ENCODE assay signal across 1 cellular context in genomic region chr2:195531754-195532153, GRCh38.
TF ChIP-seq lines count a peak whose summit lies in the region.

No MANE protein-coding gene starts in this region.

TF ChIP-seq in WTC11, 78 proteins besides CTCF, POLR2A, EP300 and RAD21 (continued from another document):
- TF ChIP-seq, protein P1, sequence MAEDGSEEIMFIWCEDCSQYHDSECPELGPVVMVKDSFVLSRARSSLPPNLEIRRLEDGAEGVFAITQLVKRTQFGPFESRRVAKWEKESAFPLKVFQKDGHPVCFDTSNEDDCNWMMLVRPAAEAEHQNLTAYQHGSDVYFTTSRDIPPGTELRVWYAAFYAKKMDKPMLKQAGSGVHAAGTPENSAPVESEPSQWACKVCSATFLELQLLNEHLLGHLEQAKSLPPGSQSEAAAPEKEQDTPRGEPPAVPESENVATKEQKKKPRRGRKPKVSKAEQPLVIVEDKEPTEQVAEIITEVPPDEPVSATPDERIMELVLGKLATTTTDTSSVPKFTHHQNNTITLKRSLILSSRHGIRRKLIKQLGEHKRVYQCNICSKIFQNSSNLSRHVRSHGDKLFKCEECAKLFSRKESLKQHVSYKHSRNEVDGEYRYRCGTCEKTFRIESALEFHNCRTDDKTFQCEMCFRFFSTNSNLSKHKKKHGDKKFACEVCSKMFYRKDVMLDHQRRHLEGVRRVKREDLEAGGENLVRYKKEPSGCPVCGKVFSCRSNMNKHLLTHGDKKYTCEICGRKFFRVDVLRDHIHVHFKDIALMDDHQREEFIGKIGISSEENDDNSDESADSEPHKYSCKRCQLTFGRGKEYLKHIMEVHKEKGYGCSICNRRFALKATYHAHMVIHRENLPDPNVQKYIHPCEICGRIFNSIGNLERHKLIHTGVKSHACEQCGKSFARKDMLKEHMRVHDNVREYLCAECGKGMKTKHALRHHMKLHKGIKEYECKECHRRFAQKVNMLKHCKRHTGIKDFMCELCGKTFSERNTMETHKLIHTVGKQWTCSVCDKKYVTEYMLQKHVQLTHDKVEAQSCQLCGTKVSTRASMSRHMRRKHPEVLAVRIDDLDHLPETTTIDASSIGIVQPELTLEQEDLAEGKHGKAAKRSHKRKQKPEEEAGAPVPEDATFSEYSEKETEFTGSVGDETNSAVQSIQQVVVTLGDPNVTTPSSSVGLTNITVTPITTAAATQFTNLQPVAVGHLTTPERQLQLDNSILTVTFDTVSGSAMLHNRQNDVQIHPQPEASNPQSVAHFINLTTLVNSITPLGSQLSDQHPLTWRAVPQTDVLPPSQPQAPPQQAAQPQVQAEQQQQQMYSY (CRISPR knock-in tag; IDR thresholded peaks at IDR 0.05), result no peak
- TF ChIP-seq ETV6 (CRISPR knock-in tag; IDR thresholded peaks at IDR 0.05) (no peak), ZNF425 (CRISPR knock-in tag; conservative IDR thresholded peaks at IDR 0.05) (no peak), ZNF121 (CRISPR knock-in tag; IDR thresholded peaks at IDR 0.05) (no peak), ELF4 (CRISPR knock-in tag; IDR thresholded peaks at IDR 0.05; ENCODE audit: low read depth) (no peak), ZNF138 (CRISPR knock-in tag; conservative IDR thresholded peaks at IDR 0.05) (no peak)
- TF ChIP-seq, protein P2, sequence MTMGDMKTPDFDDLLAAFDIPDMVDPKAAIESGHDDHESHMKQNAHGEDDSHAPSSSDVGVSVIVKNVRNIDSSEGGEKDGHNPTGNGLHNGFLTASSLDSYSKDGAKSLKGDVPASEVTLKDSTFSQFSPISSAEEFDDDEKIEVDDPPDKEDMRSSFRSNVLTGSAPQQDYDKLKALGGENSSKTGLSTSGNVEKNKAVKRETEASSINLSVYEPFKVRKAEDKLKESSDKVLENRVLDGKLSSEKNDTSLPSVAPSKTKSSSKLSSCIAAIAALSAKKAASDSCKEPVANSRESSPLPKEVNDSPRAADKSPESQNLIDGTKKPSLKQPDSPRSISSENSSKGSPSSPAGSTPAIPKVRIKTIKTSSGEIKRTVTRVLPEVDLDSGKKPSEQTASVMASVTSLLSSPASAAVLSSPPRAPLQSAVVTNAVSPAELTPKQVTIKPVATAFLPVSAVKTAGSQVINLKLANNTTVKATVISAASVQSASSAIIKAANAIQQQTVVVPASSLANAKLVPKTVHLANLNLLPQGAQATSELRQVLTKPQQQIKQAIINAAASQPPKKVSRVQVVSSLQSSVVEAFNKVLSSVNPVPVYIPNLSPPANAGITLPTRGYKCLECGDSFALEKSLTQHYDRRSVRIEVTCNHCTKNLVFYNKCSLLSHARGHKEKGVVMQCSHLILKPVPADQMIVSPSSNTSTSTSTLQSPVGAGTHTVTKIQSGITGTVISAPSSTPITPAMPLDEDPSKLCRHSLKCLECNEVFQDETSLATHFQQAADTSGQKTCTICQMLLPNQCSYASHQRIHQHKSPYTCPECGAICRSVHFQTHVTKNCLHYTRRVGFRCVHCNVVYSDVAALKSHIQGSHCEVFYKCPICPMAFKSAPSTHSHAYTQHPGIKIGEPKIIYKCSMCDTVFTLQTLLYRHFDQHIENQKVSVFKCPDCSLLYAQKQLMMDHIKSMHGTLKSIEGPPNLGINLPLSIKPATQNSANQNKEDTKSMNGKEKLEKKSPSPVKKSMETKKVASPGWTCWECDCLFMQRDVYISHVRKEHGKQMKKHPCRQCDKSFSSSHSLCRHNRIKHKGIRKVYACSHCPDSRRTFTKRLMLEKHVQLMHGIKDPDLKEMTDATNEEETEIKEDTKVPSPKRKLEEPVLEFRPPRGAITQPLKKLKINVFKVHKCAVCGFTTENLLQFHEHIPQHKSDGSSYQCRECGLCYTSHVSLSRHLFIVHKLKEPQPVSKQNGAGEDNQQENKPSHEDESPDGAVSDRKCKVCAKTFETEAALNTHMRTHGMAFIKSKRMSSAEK (CRISPR knock-in tag; IDR thresholded peaks at IDR 0.05; ENCODE audit: borderline replicate concordance), result no peak
- TF ChIP-seq, protein P3, sequence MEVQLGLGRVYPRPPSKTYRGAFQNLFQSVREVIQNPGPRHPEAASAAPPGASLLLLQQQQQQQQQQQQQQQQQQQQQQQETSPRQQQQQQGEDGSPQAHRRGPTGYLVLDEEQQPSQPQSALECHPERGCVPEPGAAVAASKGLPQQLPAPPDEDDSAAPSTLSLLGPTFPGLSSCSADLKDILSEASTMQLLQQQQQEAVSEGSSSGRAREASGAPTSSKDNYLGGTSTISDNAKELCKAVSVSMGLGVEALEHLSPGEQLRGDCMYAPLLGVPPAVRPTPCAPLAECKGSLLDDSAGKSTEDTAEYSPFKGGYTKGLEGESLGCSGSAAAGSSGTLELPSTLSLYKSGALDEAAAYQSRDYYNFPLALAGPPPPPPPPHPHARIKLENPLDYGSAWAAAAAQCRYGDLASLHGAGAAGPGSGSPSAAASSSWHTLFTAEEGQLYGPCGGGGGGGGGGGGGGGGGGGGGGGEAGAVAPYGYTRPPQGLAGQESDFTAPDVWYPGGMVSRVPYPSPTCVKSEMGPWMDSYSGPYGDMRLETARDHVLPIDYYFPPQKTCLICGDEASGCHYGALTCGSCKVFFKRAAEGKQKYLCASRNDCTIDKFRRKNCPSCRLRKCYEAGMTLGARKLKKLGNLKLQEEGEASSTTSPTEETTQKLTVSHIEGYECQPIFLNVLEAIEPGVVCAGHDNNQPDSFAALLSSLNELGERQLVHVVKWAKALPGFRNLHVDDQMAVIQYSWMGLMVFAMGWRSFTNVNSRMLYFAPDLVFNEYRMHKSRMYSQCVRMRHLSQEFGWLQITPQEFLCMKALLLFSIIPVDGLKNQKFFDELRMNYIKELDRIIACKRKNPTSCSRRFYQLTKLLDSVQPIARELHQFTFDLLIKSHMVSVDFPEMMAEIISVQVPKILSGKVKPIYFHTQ (CRISPR knock-in tag; IDR thresholded peaks at IDR 0.05), result no peak
